ENCODE assay signal across 9 cellular contexts in genomic region chr21:35169574-35169973, GRCh38.
"Had no signal": no experiment of that assay in that cellular context is flagged by ENCODE, and none has a peak within 500 bp of the region (broad histone marks: within the 10 kb centered on the region; RNA-seq: fewer than 3 reads in every experiment).

No MANE protein-coding gene starts in this region.

- H3K27ac ChIP-seq: HL-60 had no signal

- H3K4me3 ChIP-seq: HAP-1 had no signal

- H3K9me3 ChIP-seq: HAP-1 had no signal

- FAIRE-seq: HepG2 had no signal

- H3K27ac Mint-ChIP-seq: HFFc6, IgD-negative memory B cell had no signal

- H3K4me3 Mint-ChIP-seq: HFFc6 had no signal

- H3K4me1 ChIP-seq: HAP-1 had no signal

- H3K36me3 ChIP-seq: HAP-1 had no signal

- ATAC-seq: HCT116, HepG2 had no signal

- H3K36me3 Mint-ChIP-seq: IgD-negative memory B cell had no signal

- H3K27me3 Mint-ChIP-seq: IgD-negative memory B cell had no signal

- DNase-seq: GOT3, H7, HFFc6, KG1 had no signal
